8 cellular contexts compared by ENCODE assay signal in genomic region chr14:52268191-52269061, GRCh38. TPM values are rescaled to one million over a fixed set of nuclear protein-coding genes. Genes with fewer than 3 reads are reported as not detected.
DNase-seq lines count a peak whose midpoint lies in the region; ATAC-seq and TF ChIP-seq lines count a peak whose summit lies in the region.

No MANE protein-coding gene starts in this region.

- DNase-seq in cardiac muscle cell (ENCODE audit: low read depth in 1 of 2, low spot score in 1 of 2) (peak; percentile 14 to 49), Right ventricle myocardium inferior (ENCODE audit: missing footprints) (no peak), colonic mucosa (peak; percentile 40), HK-2 (ENCODE audit: unreplicated experiment) (no peak), SK-N-DZ (ENCODE audit: low spot score) (no peak), SHP77 (lab: John Stamatoyannopoulos, UW) (no peak)

- H3K4me3 ChIP-seq in cardiac muscle cell (peak overlapping the region; percentile 28), colonic mucosa (peak overlapping the region; percentile 64), mucosa of rectum (ENCODE audit: low read length in 2 of 2) (peak overlapping the region; percentile 84 to 88), urinary bladder (ENCODE audit: low read depth, low read length) (peak overlapping the region; percentile 33)

- H3K9ac ChIP-seq in colonic mucosa (ENCODE audit: low read depth in 2 of 2, low read length in 2 of 2) (peak overlapping the region; percentile 51 to 72), mucosa of rectum (ENCODE audit: low read depth in 1 of 2, low read length in 2 of 2) (peak overlapping the region; percentile 54 to 75)

- TF ChIP-seq CTCF in cardiac muscle cell (IDR thresholded peaks at IDR 0.05; ENCODE audit: low read depth, low read length) (no peak), colonic mucosa (IDR thresholded peaks at IDR 0.05) (no peak)

- H3K4me1 ChIP-seq in cardiac muscle cell (ENCODE audit: low read depth) (no peaks in the 10 kb centered on the region), colonic mucosa (no peaks in the 10 kb centered on the region), mucosa of rectum (ENCODE audit: control insufficient read depth in 2 of 2, insufficient read depth in 2 of 2, low read length in 2 of 2) (peaks cover 4 to 10% of the 10 kb centered on the region in 2 donors), urinary bladder (ENCODE audit: insufficient read depth) (no peaks in the 10 kb centered on the region)

- intact Hi-C loops in Right ventricle myocardium inferior (cut with DNase I) (loop anchor here (10.0 kb wide), 1 partner anchor 274 kb away; no protein-coding TSS in a partner anchor), colonic mucosa (cut with DNase I) (no loop called here)

- WGBS in urinary bladder: 1% methylated on average over 59 of the region's 59 CpGs

- H3K36me3 ChIP-seq in cardiac muscle cell (no peaks in the 10 kb centered on the region), colonic mucosa (no peaks in the 10 kb centered on the region), mucosa of rectum (ENCODE audit: control insufficient read depth in 2 of 2, insufficient read depth in 2 of 2, low read length in 2 of 2) (peaks cover under 1% of the 10 kb centered on the region in 2 donors), urinary bladder (ENCODE audit: insufficient read depth) (no peaks in the 10 kb centered on the region)

- H3K27ac ChIP-seq in cardiac muscle cell (no peak overlapping the region), colonic mucosa (peak overlapping the region; percentile 43), mucosa of rectum (ENCODE audit: low read depth in 2 of 2, low read length in 2 of 2) (peak overlapping the region; percentile 54 to 56), urinary bladder (ENCODE audit: low read depth) (no peak overlapping the region)

- H3K9me3 ChIP-seq in cardiac muscle cell (ENCODE audit: low read depth) (no peaks in the 10 kb centered on the region), colonic mucosa (no peaks in the 10 kb centered on the region), mucosa of rectum (ENCODE audit: control insufficient read depth in 2 of 2, low read length in 2 of 2) (no peaks in the 10 kb centered on the region)

- ATAC-seq in Right ventricle myocardium inferior: no peak

- peaks cover 87% of the 10 kb centered on the region for H3K27me3 ChIP-seq in cardiac muscle cell
- H3K27me3 ChIP-seq in colonic mucosa: peaks cover 8% of the 10 kb centered on the region
- peaks cover 4 to 5% of the 10 kb centered on the region in 2 donors for H3K27me3 ChIP-seq in mucosa of rectum (ENCODE audit: control insufficient read depth in 2 of 2, insufficient read depth in 2 of 2, low read length in 2 of 2)

RNA-seq across cellular contexts. Expression of gene PTGDR, which starts 0.9 kb away (rescaled TPM):
- total RNA-seq in cardiac muscle cell (not detected in 2 replicates), Right ventricle myocardium inferior (0.89 TPM), colonic mucosa (10 to 100 TPM; 14.4 to 32.3 TPM), urinary bladder (0.58 TPM)
- polyA plus RNA-seq in cardiac muscle cell (not detected in 2 replicates), urinary bladder (0.44 TPM)
- not detected in 2 replicates for polyA plus RNA-seq in SK-N-DZ (2014; cell fraction: cytosol; rRNA removed)
- not detected in 2 replicates for polyA plus RNA-seq in SK-N-DZ (2014; cell fraction: nucleus; rRNA removed)

RNA-seq across cellular contexts. Expression of gene PTGER2, which starts 45.7 kb away (rescaled TPM):
- not detected in 2 replicates for total RNA-seq in cardiac muscle cell
- not detected in 2 replicates for polyA plus RNA-seq in cardiac muscle cell
- total RNA-seq in Right ventricle myocardium inferior: 0.76 TPM
- 1 to 10 TPM; 4.3 to 6.6 TPM for total RNA-seq in colonic mucosa
- 4.8 TPM for total RNA-seq in urinary bladder
- polyA plus RNA-seq in urinary bladder: 6.1 TPM
- 4.4 and 5.1 TPM in 2 replicates for polyA plus RNA-seq in SK-N-DZ (2014; cell fraction: cytosol; rRNA removed)
- 2.1 and 2.8 TPM in 2 replicates for polyA plus RNA-seq in SK-N-DZ (2014; cell fraction: nucleus; rRNA removed)

Comparison
In these comparisons a context has a peak if more than half of its experiments do, and no peak if none do; other contexts are left out.
1. DNase-seq: peak in cardiac muscle cell (2 of 2) and colonic mucosa (single experiment); none in Right ventricle myocardium inferior (single experiment), HK-2 (single experiment), SK-N-DZ (single experiment) and SHP77 (0 of 2).
2. H3K27ac ChIP-seq: peak in colonic mucosa (single experiment) and mucosa of rectum (2 of 2); none in cardiac muscle cell (single experiment) and urinary bladder (single experiment).
3. H3K4me3 ChIP-seq: peak in every context shown above with its lines; median percentile 86 in mucosa of rectum; 64 in colonic mucosa; 33 in urinary bladder; 28 in cardiac muscle cell.